ENCODE assay signal across 23 cellular contexts in the genomic region with DNA sequence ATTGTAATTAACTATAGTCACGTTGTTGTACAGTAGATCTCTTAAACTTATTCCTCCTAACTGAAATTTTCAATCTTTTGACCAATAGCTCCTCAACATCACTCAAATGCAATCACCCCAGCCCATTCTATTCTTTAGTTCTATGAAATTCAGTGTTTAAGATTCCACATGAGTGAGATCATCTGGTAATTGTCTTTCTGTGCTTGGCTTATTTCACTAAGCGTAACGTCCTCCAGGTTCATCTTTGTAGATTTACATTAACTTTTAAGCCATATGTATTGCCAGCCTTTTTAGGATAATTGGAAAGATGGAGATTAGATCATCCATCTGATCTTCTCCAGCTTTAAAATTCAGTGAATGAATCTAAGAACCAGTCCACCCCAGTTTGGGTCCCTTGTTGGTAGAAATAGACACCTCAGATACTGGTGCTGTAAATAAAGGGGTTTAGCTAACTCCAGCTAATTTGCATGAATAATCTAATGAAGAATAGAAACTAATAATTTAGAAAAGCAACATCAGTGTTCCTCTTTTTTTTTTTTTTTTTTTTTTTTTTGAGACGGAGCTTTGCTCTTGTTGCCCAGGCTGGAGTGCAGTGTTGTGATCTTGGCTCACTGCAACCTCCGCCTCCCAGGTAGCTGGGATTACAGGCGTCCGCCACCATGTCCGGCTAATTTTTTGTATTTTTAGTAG. TPM values are rescaled to one million over a fixed set of nuclear protein-coding genes. Genes with fewer than 3 reads are reported as not detected.
DNase-seq lines count a peak whose midpoint lies in the region; FAIRE-seq and TF ChIP-seq lines count a peak whose summit lies in the region.
"Had no signal": no experiment of that assay in that cellular context is flagged by ENCODE, and none has a peak within 500 bp of the region (broad histone marks: within the 10 kb centered on the region; RNA-seq: fewer than 3 reads in every experiment).

No MANE protein-coding gene starts in this region.

- no peak overlapping the region for H2BK20ac ChIP-seq in H1 (ENCODE audit: low read length)

- no peak for TF ChIP-seq RAD21 in H1 (IDR thresholded peaks at IDR 0.05 in 1 of 2, conservative IDR thresholded peaks at IDR 0.05 in 1 of 2; ENCODE audit: low read depth in 2 of 2, low read length in 2 of 2)

- H3K56ac ChIP-seq in H1 (replicated peaks; ENCODE audit: insufficient read length, low read depth, low read length), result no peak overlapping the region

- peaks cover 86% of the 10 kb centered on the region for H3K4me1 Mint-ChIP-seq in activated T-cell treated with anti-CD3 and anti-CD28 coated beads, Interleukin-2, amount 50 U/mL, for 24 hours (ENCODE audit: low read depth)

- no peak for TF ChIP-seq CTCF in H1 (IDR thresholded peaks at IDR 0.05; ENCODE audit: control extremely low read depth in 1 of 3, insufficient read depth in 1 of 3, low read depth in 1 of 3, low read length in 3 of 3)

- H3K27ac Mint-ChIP-seq in activated T-cell treated with anti-CD3 and anti-CD28 coated beads, Interleukin-2, amount 50 U/mL, for 24 hours, result peak overlapping the region; percentile 3
- H3K27ac Mint-ChIP-seq: brain, progenitor cell of endocrine pancreas had no signal

- H2AFZ ChIP-seq in H1 (ENCODE audit: low read length) (no peak overlapping the region), trophoblast cell (ENCODE audit: insufficient read depth, low read length, poor library complexity) (no peak overlapping the region)

- peaks cover 72% of the 10 kb centered on the region for H3K36me3 Mint-ChIP-seq in activated T-cell treated with anti-CD3 and anti-CD28 coated beads, Interleukin-2, amount 50 U/mL, for 24 hours (ENCODE audit: low read depth)
- H3K36me3 Mint-ChIP-seq: brain had no signal

- H3K23ac ChIP-seq in H1 (ENCODE audit: insufficient read length) (no peak overlapping the region), trophoblast cell (ENCODE audit: low read length) (no peak overlapping the region)

- 88% methylated on average over 7 of the region's 8 CpGs; no CpG with 5 or more reads in 1 of the 2 experiments for WGBS in H1 (ENCODE audit: extremely low coverage in 1 of 2, insufficient coverage in 1 of 2, insufficient read length in 1 of 2, insufficient replicate concordance in 2 of 2, low coverage in 1 of 2, low lambda C conversion rate in 2 of 2, missing lambda C conversion rate in 1 of 2), 2 experiments
- WGBS in trophoblast cell (ENCODE audit: extremely low coverage, insufficient coverage, insufficient read length), result no CpG with 5 or more reads among the region's 8 CpGs

- no peak for FAIRE-seq in H1 (lab: Jason Lieb, UNC)
- FAIRE-seq: K562, kidney had no signal

- POLR2A ChIA-PET in H1 (lab: Charles Lee; ENCODE audit: partially characterized antibody), result interaction anchor here (0.9 kb wide), 1 partner anchor 16 kb away, joined by 3 read pairs; no protein-coding TSS in a partner anchor

- H3K36me3 ChIP-seq in H1 (ENCODE audit: control insufficient read depth in 2 of 4, insufficient read depth in 4 of 4, low read length in 3 of 4) (peaks cover 5 to 35% (median 23%) of the 10 kb centered on the region in 4 experiments; a peak in 6 of 8 replicates), trophoblast cell (ENCODE audit: control insufficient read depth in 1 of 2, insufficient read depth in 2 of 2, low read length in 2 of 2) (peaks cover 4 to 35% of the 10 kb centered on the region in 2 experiments)
- H3K36me3 ChIP-seq: uterus had no signal

- H4K91ac ChIP-seq in H1 (replicated peaks; ENCODE audit: insufficient read length, low read length) (no peak overlapping the region), trophoblast cell (ENCODE audit: low read depth, low read length) (peak overlapping the region; percentile 29)

- no peak overlapping the region for H3K18ac ChIP-seq in H1 (ENCODE audit: extremely low read depth, low read length)
- H3K18ac ChIP-seq in trophoblast cell (ENCODE audit: low read length), result no peak overlapping the region

- no peaks in the 10 kb centered on the region for H3K9me3 ChIP-seq in H1 (ENCODE audit: insufficient read depth in 2 of 2, low read depth in 1 of 2, low read length in 1 of 2)
- no peaks in the 10 kb centered on the region for H3K9me3 ChIP-seq in trophoblast cell (ENCODE audit: insufficient read depth, low read depth, low read length)
- H3K9me3 ChIP-seq: BLaER1 treated with 17β-estradiol and CSF1 and Interleukin-3, amounts not matched to agents 10 nM and 100 nM; uterus had no signal

- H3K4me3 Mint-ChIP-seq in activated T-cell treated with anti-CD3 and anti-CD28 coated beads, Interleukin-2, amount 50 U/mL, for 24 hours, result no peak overlapping the region
- H3K4me3 Mint-ChIP-seq: activated CD4-positive, alpha-beta T cell treated with anti-CD3 and anti-CD28 coated beads, Interleukin-2, amount 10 ng/mL, durations not matched to agents 7 days and 5 days; brain; neural crest cell had no signal

- H3K23me2 ChIP-seq in H1 (ENCODE audit: low read depth, low read length), result no peaks in the 10 kb centered on the region

- no peak for TF ChIP-seq POLR2A in H1 (IDR thresholded peaks at IDR 0.05; ENCODE audit: control extremely low read depth in 1 of 2, low read depth in 2 of 2, low read length in 2 of 2)

- H2BK12ac ChIP-seq in H1 (ENCODE audit: low read depth, low read length), result no peak overlapping the region
- no peak overlapping the region for H2BK12ac ChIP-seq in trophoblast cell (ENCODE audit: low read length)

- peaks cover 0 to 7% (median 2%) of the 10 kb centered on the region in 4 experiments; a peak in 5 of 7 replicates for H3K4me1 ChIP-seq in H1 (replicated peaks in 1 of 4; ENCODE audit: control insufficient read depth in 3 of 4, insufficient read depth in 4 of 4, low read length in 3 of 4)
- peaks cover 19% of the 10 kb centered on the region in 2 experiments for H3K4me1 ChIP-seq in trophoblast cell (ENCODE audit: control insufficient read depth in 1 of 2, insufficient read depth in 2 of 2, low read length in 2 of 2)

- H4K20me1 ChIP-seq in H1 (replicated peaks in 1 of 2; ENCODE audit: control insufficient read depth in 1 of 2, insufficient read depth in 2 of 2, low read length in 2 of 2), result peaks cover 0 to 3% of the 10 kb centered on the region in 2 experiments

- H3K9ac ChIP-seq in H1 (replicated peaks in 1 of 4; ENCODE audit: extremely low read depth in 1 of 4, low read depth in 3 of 4, low read length in 3 of 4) (no peak overlapping the region), trophoblast cell (ENCODE audit: low read length) (no peak overlapping the region)
- H3K9ac ChIP-seq: BLaER1 treated with 17β-estradiol and CSF1 and Interleukin-3, amounts not matched to agents 10 nM and 100 nM had no signal

- H3K27me3 ChIP-seq in H1 (replicated peaks in 1 of 4; ENCODE audit: control insufficient read depth in 3 of 4, extremely low read depth in 1 of 4, insufficient read depth in 3 of 4, low read length in 3 of 4) (no peaks in the 10 kb centered on the region), trophoblast cell (ENCODE audit: insufficient read depth, low read length) (no peaks in the 10 kb centered on the region)
- H3K27me3 ChIP-seq: BLaER1 treated with 17β-estradiol and CSF1 and Interleukin-3, amounts not matched to agents 10 nM and 100 nM; uterus had no signal

- no peaks in the 10 kb centered on the region for H3K9me3 Mint-ChIP-seq in activated T-cell treated with anti-CD3 and anti-CD28 coated beads, Interleukin-2, amount 50 U/mL, for 24 hours
- H3K9me3 Mint-ChIP-seq: activated CD4-positive, alpha-beta T cell treated with anti-CD3 and anti-CD28 coated beads, Interleukin-2, amount 10 ng/mL, durations not matched to agents 7 days and 5 days; brain; neural crest cell had no signal

- H3K4me3 ChIP-seq in H1 (ENCODE audit: extremely low read depth in 1 of 4, insufficient read depth in 2 of 4, low read depth in 3 of 4, low read length in 4 of 4) (no peak overlapping the region; a peak in 1 of 8 replicates), trophoblast cell (ENCODE audit: low read depth, low read length) (no peak overlapping the region)
- H3K4me3 ChIP-seq: BLaER1 treated with 17β-estradiol and CSF1 and Interleukin-3, amounts not matched to agents 10 nM and 100 nM; coronary artery; K562; uterus had no signal

- H3K4me2 ChIP-seq in H1 (ENCODE audit: insufficient read depth in 1 of 2, low read depth in 2 of 2, low read length in 2 of 2) (no peak overlapping the region), trophoblast cell (ENCODE audit: low read length) (no peak overlapping the region)

- H2AK5ac ChIP-seq in H1 (ENCODE audit: low read depth, low read length), result no peak overlapping the region
- no peak overlapping the region for H2AK5ac ChIP-seq in trophoblast cell (ENCODE audit: low read length)

- H4K8ac ChIP-seq in H1 (ENCODE audit: extremely low read depth, insufficient read depth, low read length) (no peak overlapping the region), trophoblast cell (ENCODE audit: low read depth, low read length) (no peak overlapping the region)

- TF ChIP-seq EP300 in H1 (IDR thresholded peaks at IDR 0.05; ENCODE audit: borderline replicate concordance in 1 of 2, low read depth in 2 of 2, low read length in 2 of 2), result no peak

- no peak for DNase-seq in activated T-cell treated with anti-CD3 and anti-CD28 coated beads, Interleukin-2, amount 50 U/mL, for 24 hours
- no peak for DNase-seq in activated T-cell treated with anti-CD3 and anti-CD28 coated beads, Interleukin-2, amount 50 U/mL, for 48 hours
- peak; percentile 33 for DNase-seq in M059J (ENCODE audit: low read depth)
- no peak for DNase-seq in H1 (ENCODE audit: low read depth in 1 of 2, low spot score in 2 of 2)
- DNase-seq in trophoblast cell, result peak in 1 of 2 donors; percentile 29
- DNase-seq in NCI-H1930 (lab: John Stamatoyannopoulos, UW), result no peak
- no peak for DNase-seq in NCI-H2171 treated with DMSO at 0.1 percent for 48 hours (lab: John Stamatoyannopoulos, UW)
- DNase-seq in cerebellar nuclear complex (lab: John Stamatoyannopoulos, UW), result no peak
- DNase-seq: activated CD4-positive, alpha-beta T cell treated with anti-CD3 and anti-CD28 coated beads, Interleukin-2, amount 10 ng/mL, durations not matched to agents 7 days and 5 days; activated naive CD4-positive, alpha-beta T cell treated with anti-CD3 and anti-CD28 coated beads, Interleukin-2, amount 50 U/mL, for 16 hours; activated T-cell treated with anti-CD3 and anti-CD28 coated beads, Interleukin-2, amount 50 U/mL, for 1 hour; DMS153; NCI-H2029; NCI-H446 treated with DMSO at 0.1 percent for 48 hours; stimulated activated CD4-positive, alpha-beta T cell treated with anti-CD3 and anti-CD28 coated beads, Interleukin-2, amount 100 ng/mL, for 48 hours; uterus had no signal

- no peak overlapping the region for H4K12ac ChIP-seq in trophoblast cell (ENCODE audit: low read depth, low read length)

- H3K27ac ChIP-seq in H1 (ENCODE audit: low read depth, low read length) (no peak overlapping the region), trophoblast cell (ENCODE audit: low read depth, low read length) (peak overlapping the region; percentile 11)
- H3K27ac ChIP-seq: uterus had no signal

- CTCF ChIA-PET in H1 (lab: Charles Lee; ENCODE audit: partially characterized antibody), result interaction anchor here (1.6 to 31.0 kb wide), 5 partner anchors 4 to 52 kb away, joined by 3 to 553 read pairs (median 292); a partner anchor contains a TSS

- H3K79me1 ChIP-seq in H1 (ENCODE audit: low read depth, low read length) (peaks cover 6% of the 10 kb centered on the region), trophoblast cell (ENCODE audit: low read length) (peaks cover 20% of the 10 kb centered on the region)

- H2BK15ac ChIP-seq in H1 (ENCODE audit: low read length), result no peak overlapping the region

- H2BK5ac ChIP-seq in H1 (ENCODE audit: low read depth, low read length) (no peak overlapping the region), trophoblast cell (ENCODE audit: low read depth, low read length, poor library complexity) (peak overlapping the region; percentile 22)

- H3K14ac ChIP-seq in H1 (ENCODE audit: insufficient read length) (no peak overlapping the region), trophoblast cell (ENCODE audit: low read length) (no peak overlapping the region)

- H2BK120ac ChIP-seq in H1 (replicated peaks; ENCODE audit: low read depth, low read length) (no peak overlapping the region), trophoblast cell (ENCODE audit: insufficient read depth, low read length, poor library complexity) (no peak overlapping the region)

- H3K79me2 ChIP-seq in H1 (ENCODE audit: control insufficient read depth in 1 of 2, insufficient read depth in 2 of 2, low read length in 2 of 2) (peaks cover 2 to 40% of the 10 kb centered on the region in 2 experiments; a peak in 3 of 4 replicates), trophoblast cell (ENCODE audit: control insufficient read depth, insufficient read depth, low read length, poor library complexity) (peaks cover 8% of the 10 kb centered on the region)

- H4K5ac ChIP-seq in H1 (ENCODE audit: insufficient read length, low read depth, low read length), result no peak overlapping the region

- H3K4ac ChIP-seq in H1 (replicated peaks; ENCODE audit: insufficient read length, low read depth, low read length), result no peak overlapping the region
- H3K4ac ChIP-seq in trophoblast cell (ENCODE audit: low read depth, low read length), result no peak overlapping the region

- H3K27me3 Mint-ChIP-seq in activated T-cell treated with anti-CD3 and anti-CD28 coated beads, Interleukin-2, amount 50 U/mL, for 24 hours, result no peaks in the 10 kb centered on the region
- H3K27me3 Mint-ChIP-seq: activated CD4-positive, alpha-beta T cell treated with anti-CD3 and anti-CD28 coated beads, Interleukin-2, amount 10 ng/mL, durations not matched to agents 7 days and 5 days had no signal

RNA-seq across cellular contexts. Expression of a gene that starts 7.0 kb away (rescaled TPM):
- 120 and 154 TPM in 2 replicates for total RNA-seq in M059J (2014; rRNA removed; shearing (Covaris generic))
- total RNA-seq in H1 (2021; fragmentation: NEBNext Ultra II Directional; extraction: Animal tissue kit (Norgen Biotek cat#: 25700)), result 231 and 233 TPM in 2 replicates
- polyA plus RNA-seq in H1 (2011; rRNA removed), result 13.7 and 23.9 TPM in 2 replicates
- 21.2 TPM for polyA plus RNA-seq in H1 (2011; cell fraction: cytosol; rRNA removed)
- 9.6 TPM for polyA plus RNA-seq in H1 (2011; cell fraction: nucleus; rRNA removed)
- polyA plus RNA-seq in H1 (2012, experiment 1 of 2), result 142 to 324 TPM (median 157 TPM) in 4 replicates
- polyA plus RNA-seq in H1 (2012, experiment 2 of 2), result 244 TPM
- polyA plus RNA-seq in H1 (2013, experiment 1 of 2), result 363 TPM
- polyA plus RNA-seq in H1 (2013, experiment 2 of 2), result 400 TPM
- polyA minus RNA-seq in H1 (2011; rRNA and poly(A)+ RNA removed), result 13.7 and 20.1 TPM in 2 replicates
- polyA minus RNA-seq in H1 (2011; cell fraction: cytosol; rRNA and poly(A)+ RNA removed), result 51.0 TPM
- polyA minus RNA-seq in H1 (2011; cell fraction: nucleus; rRNA and poly(A)+ RNA removed), result 12.2 TPM
- polyA plus RNA-seq in trophoblast cell (2013), result 1,216 and 1,221 TPM in 2 replicates

RNA-seq across cellular contexts. Expression of a gene that starts 50.2 kb away (rescaled TPM):
- 784 and 824 TPM in 2 replicates for total RNA-seq in M059J (2014; rRNA removed; shearing (Covaris generic))
- 120 and 124 TPM in 2 replicates for total RNA-seq in H1 (2021; fragmentation: NEBNext Ultra II Directional; extraction: Animal tissue kit (Norgen Biotek cat#: 25700))
- 249 and 343 TPM in 2 replicates for polyA plus RNA-seq in H1 (2011; rRNA removed)
- polyA plus RNA-seq in H1 (2011; cell fraction: cytosol; rRNA removed), result 233 TPM
- 162 TPM for polyA plus RNA-seq in H1 (2011; cell fraction: nucleus; rRNA removed)
- polyA plus RNA-seq in H1 (2012, experiment 1 of 2), result 367 to 420 TPM (median 401 TPM) in 4 replicates
- 895 TPM for polyA plus RNA-seq in H1 (2012, experiment 2 of 2)
- 470 TPM for polyA plus RNA-seq in H1 (2013, experiment 1 of 2)
- polyA plus RNA-seq in H1 (2013, experiment 2 of 2), result 521 TPM
- 138 and 139 TPM in 2 replicates for polyA minus RNA-seq in H1 (2011; rRNA and poly(A)+ RNA removed)
- polyA minus RNA-seq in H1 (2011; cell fraction: cytosol; rRNA and poly(A)+ RNA removed), result 64.8 TPM
- 71.5 TPM for polyA minus RNA-seq in H1 (2011; cell fraction: nucleus; rRNA and poly(A)+ RNA removed)
- polyA plus RNA-seq in trophoblast cell (2013), result 4,655 and 4,754 TPM in 2 replicates
